ENCODE assay signal across 16 cellular contexts in genomic region chr20:32451682-32452461, GRCh38.
DNase-seq lines count a peak whose midpoint lies in the region; TF ChIP-seq lines count a peak whose summit lies in the region.
"Had no signal": no experiment of that assay in that cellular context is flagged by ENCODE, and none has a peak within 500 bp of the region (broad histone marks: within the 10 kb centered on the region; RNA-seq: fewer than 3 reads in every experiment).

No MANE protein-coding gene starts in this region.

- no peak overlapping the region for H3K27ac ChIP-seq in OCI-LY7 (ENCODE audit: low read depth, low read length, poor library complexity, severe bottlenecking)
- peak overlapping the region; percentile 74 for H3K27ac ChIP-seq in cingulate gyrus (ENCODE audit: low read depth, low read length)

- H3K79me2 ChIP-seq in OCI-LY7 (ENCODE audit: insufficient read depth, low read depth, low read length) = no peaks in the 10 kb centered on the region

- CTCF ChIA-PET in OCI-LY7 (lab: Charles Lee; ENCODE audit: unreplicated experiment) = no interaction called here

- H3K9me2 ChIP-seq in OCI-LY7 (ENCODE audit: insufficient read depth, low read length) = no peaks in the 10 kb centered on the region

- no peak overlapping the region for H3K4me3 ChIP-seq in OCI-LY7 (ENCODE audit: low read depth, low read length, poor library complexity, severe bottlenecking)
- H3K4me3 ChIP-seq in retinal pigment epithelial cell (ENCODE audit: low read length) = no peak overlapping the region
- H3K4me3 ChIP-seq: A549, tibial nerve had no signal

- no peaks in the 10 kb centered on the region for H3K36me3 ChIP-seq in OCI-LY7 (ENCODE audit: insufficient read depth, low read length)

- peaks cover 7% of the 10 kb centered on the region for H3K4me1 ChIP-seq in OCI-LY7 (ENCODE audit: insufficient read depth, low read length, poor library complexity, severe bottlenecking)

- peaks cover 6% of the 10 kb centered on the region for H3K4me1 Mint-ChIP-seq in activated T-cell treated with anti-CD3 and anti-CD28 coated beads, Interleukin-2, amount 50 U/mL, for 24 hours (ENCODE audit: low read depth)
- H3K4me1 Mint-ChIP-seq: activated CD8-positive, alpha-beta memory T cell treated with anti-CD3 and anti-CD28 coated beads, Interleukin-2, amount 10 ng/mL, durations not matched to agents 7 days and 5 days had no signal

- TF ChIP-seq CTCF in OCI-LY7 (conservative IDR thresholded peaks at IDR 0.05; ENCODE audit: low read length) = peak; percentile 36
- TF ChIP-seq CTCF in retinal pigment epithelial cell (conservative IDR thresholded peaks at IDR 0.05; ENCODE audit: low read depth, low read length) = peak; percentile 19

- H3K27me3 Mint-ChIP-seq in activated T-cell treated with anti-CD3 and anti-CD28 coated beads, Interleukin-2, amount 50 U/mL, for 24 hours = no peaks in the 10 kb centered on the region
- H3K27me3 Mint-ChIP-seq: activated CD8-positive, alpha-beta memory T cell treated with anti-CD3 and anti-CD28 coated beads, Interleukin-2, amount 10 ng/mL, durations not matched to agents 7 days and 5 days had no signal

- H2AFZ ChIP-seq in OCI-LY7 (ENCODE audit: low read length) = no peak overlapping the region

- DNase-seq in activated T-cell treated with anti-CD3 and anti-CD28 coated beads, Interleukin-2, amount 50 U/mL, for 24 hours = no peak
- DNase-seq in activated T-cell treated with anti-CD3 and anti-CD28 coated beads for 4 hours (no peak), OCI-LY7 (ENCODE audit: low spot score) (no peak), retinal pigment epithelial cell (ENCODE audit: low read depth) (no peak), SIG-M5 (lab: John Stamatoyannopoulos, UW) (no peak), iPS-NIHi11 (ENCODE audit: low spot score) (no peak), NOMO-1 (lab: John Stamatoyannopoulos, UW; ENCODE audit: unreplicated experiment in 2 of 2) (no peak)
- DNase-seq: activated CD8-positive, alpha-beta memory T cell treated with anti-CD3 and anti-CD28 coated beads, Interleukin-2, amount 10 ng/mL, durations not matched to agents 7 days and 5 days; DMS 273 treated with DMSO at 0.1 percent for 48 hours; NCI-H1417 treated with DMSO at 0.1 percent for 48 hours; NCI-H526; SHP77; small intestine had no signal

- BruUV-seq in OCI-LY7 (replicated peaks; lab: Mats Ljungman, UMichigan) = no TSS peak

- peaks cover 58% of the 10 kb centered on the region for H3K36me3 Mint-ChIP-seq in activated T-cell treated with anti-CD3 and anti-CD28 coated beads, Interleukin-2, amount 50 U/mL, for 24 hours (ENCODE audit: low read depth)
- H3K36me3 Mint-ChIP-seq: activated CD8-positive, alpha-beta memory T cell treated with anti-CD3 and anti-CD28 coated beads, Interleukin-2, amount 10 ng/mL, durations not matched to agents 7 days and 5 days had no signal

- H3K9me3 ChIP-seq in OCI-LY7 (ENCODE audit: low read length) = no peaks in the 10 kb centered on the region
- H3K9me3 ChIP-seq: A549, tibial nerve had no signal

- H4K20me1 ChIP-seq in OCI-LY7 (ENCODE audit: insufficient read depth, low read length) = no peaks in the 10 kb centered on the region

- H3K27ac Mint-ChIP-seq in activated T-cell treated with anti-CD3 and anti-CD28 coated beads, Interleukin-2, amount 50 U/mL, for 24 hours = peak overlapping the region; percentile 76

- no peak overlapping the region for H3K4me2 ChIP-seq in OCI-LY7 (ENCODE audit: low read length)
- H3K4me2 ChIP-seq: A549 had no signal

- H3K9me3 Mint-ChIP-seq in activated T-cell treated with anti-CD3 and anti-CD28 coated beads, Interleukin-2, amount 50 U/mL, for 24 hours = no peaks in the 10 kb centered on the region

- intact Hi-C loops in OCI-LY7 (cut with micrococcal nuclease; ENCODE audit: unreplicated experiment) = loop anchor here (10.0 kb wide), 1 partner anchor 627 kb away; no protein-coding TSS in a partner anchor

- H3K4me3 Mint-ChIP-seq in activated T-cell treated with anti-CD3 and anti-CD28 coated beads, Interleukin-2, amount 50 U/mL, for 24 hours = no peak overlapping the region
- H3K4me3 Mint-ChIP-seq: activated CD8-positive, alpha-beta memory T cell treated with anti-CD3 and anti-CD28 coated beads, Interleukin-2, amount 10 ng/mL, durations not matched to agents 7 days and 5 days had no signal

- POLR2A ChIA-PET in OCI-LY7 (lab: Charles Lee) = no interaction called here
